In the genomic region with DNA sequence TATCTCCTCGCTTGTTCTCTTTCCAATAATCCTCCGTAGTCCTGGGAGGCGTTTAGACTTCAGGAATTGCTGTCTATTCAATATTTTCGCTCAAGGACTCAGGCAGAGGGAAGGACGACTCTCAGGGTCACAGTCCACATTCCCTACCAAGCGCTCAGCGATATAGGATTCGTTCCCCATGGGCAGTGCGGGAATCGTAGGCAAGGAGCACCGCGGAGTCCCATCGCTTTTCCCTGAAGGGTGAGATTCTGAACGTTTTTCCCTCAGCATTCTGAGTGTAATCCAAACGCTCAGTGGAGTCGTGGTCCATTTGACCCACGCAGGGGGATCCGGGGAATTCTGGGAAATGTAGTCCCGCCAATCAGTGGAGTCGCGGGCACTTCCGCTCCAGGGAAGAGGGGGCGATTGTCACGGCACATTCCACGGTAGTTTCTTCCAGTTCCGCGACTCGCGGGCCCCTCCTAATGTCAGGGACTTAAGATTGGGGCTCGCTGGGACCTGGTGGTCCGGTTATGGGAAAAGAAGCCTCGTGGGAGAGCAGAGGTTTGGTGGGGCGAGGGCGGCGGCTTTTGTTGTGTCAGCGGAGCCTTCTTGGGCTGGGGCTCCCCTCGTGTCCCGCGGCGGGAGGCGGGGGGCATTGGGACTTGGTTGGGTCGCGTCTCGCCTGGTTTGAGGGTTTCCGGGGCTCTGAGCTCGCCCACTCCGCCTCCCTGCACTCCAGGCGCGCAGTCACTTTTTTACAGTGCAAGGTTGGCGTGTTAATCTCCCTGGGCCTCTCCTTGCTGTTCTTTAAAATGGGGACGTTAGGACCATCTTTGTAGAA, we compare ENCODE assay signal across 8 cellular contexts. TPM values are rescaled to one million over a fixed set of nuclear protein-coding genes. Genes with fewer than 3 reads are reported as not detected.
DNase-seq lines count a peak whose midpoint lies in the region; ATAC-seq, FAIRE-seq and TF ChIP-seq lines count a peak whose summit lies in the region.

A gene (plus strand): TSS at position 364 of the 823 bp plus-strand sequence. CDS start 3,079 bp downstream, outside the sequence.

- H3K9me3 Mint-ChIP-seq in activated T-helper 2 cell treated with anti-CD3 and anti-CD28 coated beads, Interferon-gamma antibody, Interleukin-2, Interleukin-4, amounts not matched to agents 10 μg/mL and 5 μg/mL and 100 μg/mL, durations not matched to agents 14 hours and 24 hours and 36 hours: peaks cover 30% of the 10 kb centered on the region
- peaks cover 5 to 39% (median 15%) of the 10 kb centered on the region in 9 donors for H3K9me3 Mint-ChIP-seq in naive thymus-derived CD8-positive, alpha-beta T cell
- peaks cover 10% of the 10 kb centered on the region for H3K9me3 Mint-ChIP-seq in stimulated activated effector memory CD8-positive, alpha-beta T cell treated with anti-CD3 and anti-CD28 coated beads, Interleukin-12 subunit alpha, Interleukin-12 subunit beta, amount 100 ng/mL, for 72 hours

- FAIRE-seq in GM19239 (lab: Jason Lieb, UNC): peak; percentile 85

- POLR2A ChIA-PET in naive thymus-derived CD8-positive, alpha-beta T cell (lab: Charles Lee): interaction anchor here (1.5 kb wide), 1 partner anchor 24 kb away, joined by 8 read pairs; a partner anchor contains a TSS

- peak within 1 kb of the TSS; percentile 89 for H3K27ac Mint-ChIP-seq in activated T-helper 2 cell treated with anti-CD3 and anti-CD28 coated beads, Interferon-gamma antibody, Interleukin-2, Interleukin-4, amounts not matched to agents 10 μg/mL and 5 μg/mL and 100 μg/mL, durations not matched to agents 14 hours and 24 hours and 36 hours
- H3K27ac Mint-ChIP-seq in naive thymus-derived CD8-positive, alpha-beta T cell: peak within 1 kb of the TSS; percentile 64 to 95 (median 90)
- H3K27ac Mint-ChIP-seq in stimulated activated effector memory CD8-positive, alpha-beta T cell treated with anti-CD3 and anti-CD28 coated beads, Interleukin-12 subunit alpha, Interleukin-12 subunit beta, amount 100 ng/mL, for 72 hours: peak within 1 kb of the TSS; percentile 97

- H3K36me3 Mint-ChIP-seq in activated T-helper 2 cell treated with anti-CD3 and anti-CD28 coated beads, Interferon-gamma antibody, Interleukin-2, Interleukin-4, amounts not matched to agents 10 μg/mL and 5 μg/mL and 100 μg/mL, durations not matched to agents 14 hours and 24 hours and 36 hours (ENCODE audit: low read depth): peaks cover 35% of the 10 kb centered on the region
- peaks cover 26 to 35% (median 33%) of the 10 kb centered on the region in 3 donors for H3K36me3 Mint-ChIP-seq in naive thymus-derived CD8-positive, alpha-beta T cell
- H3K36me3 Mint-ChIP-seq in stimulated activated effector memory CD8-positive, alpha-beta T cell treated with anti-CD3 and anti-CD28 coated beads, Interleukin-12 subunit alpha, Interleukin-12 subunit beta, amount 100 ng/mL, for 72 hours: peaks cover 20% of the 10 kb centered on the region

- DNase-seq in AG10803 (ENCODE audit: low read depth): peak; percentile 81
- peak; percentile 71 for DNase-seq in GM19239 (ENCODE audit: insufficient read length, low spot score)
- peak; percentile 79 for DNase-seq in HT1080 (ENCODE audit: low read depth)
- DNase-seq in RPMI7951 (ENCODE audit: low read depth): peak; percentile 93
- DNase-seq in activated T-helper 2 cell treated with anti-CD3 and anti-CD28 coated beads, Interferon-gamma antibody, Interleukin-2, Interleukin-4, amounts not matched to agents 10 μg/mL and 5 μg/mL and 100 μg/mL, durations not matched to agents 14 hours and 24 hours and 36 hours (ENCODE audit: low spot score): peak; percentile 57
- DNase-seq in fibroblast of mammary gland (ENCODE audit: low read depth): peak; percentile 80
- DNase-seq in naive thymus-derived CD8-positive, alpha-beta T cell: peak; percentile 36 to 87 (median 63)
- peak; percentile 40 to 80 for DNase-seq in stimulated activated effector memory CD8-positive, alpha-beta T cell treated with anti-CD3 and anti-CD28 coated beads, Interleukin-12 subunit alpha, Interleukin-12 subunit beta, amount 100 ng/mL, for 72 hours (ENCODE audit: low spot score in 2 of 2)

- peak within 1 kb of the TSS; percentile 96 for H3K4me3 Mint-ChIP-seq in activated T-helper 2 cell treated with anti-CD3 and anti-CD28 coated beads, Interferon-gamma antibody, Interleukin-2, Interleukin-4, amounts not matched to agents 10 μg/mL and 5 μg/mL and 100 μg/mL, durations not matched to agents 14 hours and 24 hours and 36 hours (ENCODE audit: low read depth)
- peak within 1 kb of the TSS; percentile 93 to 97 (median 95) for H3K4me3 Mint-ChIP-seq in naive thymus-derived CD8-positive, alpha-beta T cell
- peak within 1 kb of the TSS; percentile 97 for H3K4me3 Mint-ChIP-seq in stimulated activated effector memory CD8-positive, alpha-beta T cell treated with anti-CD3 and anti-CD28 coated beads, Interleukin-12 subunit alpha, Interleukin-12 subunit beta, amount 100 ng/mL, for 72 hours

- intact Hi-C loops in activated T-helper 2 cell treated with anti-CD3 and anti-CD28 coated beads, Interferon-gamma antibody, Interleukin-2, Interleukin-4, amounts not matched to agents 10 μg/mL and 5 μg/mL and 100 μg/mL, durations not matched to agents 14 hours and 24 hours and 36 hours (cut with micrococcal nuclease): loop anchor here (2.0 kb wide), 1 partner anchor 23 kb away; a partner anchor contains a TSS

- H3K4me1 Mint-ChIP-seq in activated T-helper 2 cell treated with anti-CD3 and anti-CD28 coated beads, Interferon-gamma antibody, Interleukin-2, Interleukin-4, amounts not matched to agents 10 μg/mL and 5 μg/mL and 100 μg/mL, durations not matched to agents 14 hours and 24 hours and 36 hours (ENCODE audit: low read depth): peaks cover 14% of the 10 kb centered on the region
- peaks cover 6 to 29% (median 21%) of the 10 kb centered on the region in 4 donors for H3K4me1 Mint-ChIP-seq in naive thymus-derived CD8-positive, alpha-beta T cell
- peaks cover 14% of the 10 kb centered on the region for H3K4me1 Mint-ChIP-seq in stimulated activated effector memory CD8-positive, alpha-beta T cell treated with anti-CD3 and anti-CD28 coated beads, Interleukin-12 subunit alpha, Interleukin-12 subunit beta, amount 100 ng/mL, for 72 hours

- TF ChIP-seq CTCF in AG10803 (conservative IDR thresholded peaks at IDR 0.05; ENCODE audit: low read length): no peak; the same call in 1 of the 2 replicates
- no peak for TF ChIP-seq CTCF in fibroblast of mammary gland (conservative IDR thresholded peaks at IDR 0.05; ENCODE audit: control insufficient read depth, insufficient read depth, low read depth, low read length)

- peak; percentile 86 to 94 for ATAC-seq in naive thymus-derived CD8-positive, alpha-beta T cell
- peak; percentile 93 for ATAC-seq in stimulated activated effector memory CD8-positive, alpha-beta T cell treated with anti-CD3 and anti-CD28 coated beads, Interleukin-12 subunit alpha, Interleukin-12 subunit beta, amount 100 ng/mL, for 72 hours

- peak within 1 kb of the TSS; percentile 96 for H3K4me3 ChIP-seq in AG10803 (ENCODE audit: low read length)
- H3K4me3 ChIP-seq in fibroblast of mammary gland (ENCODE audit: control insufficient read depth, low read depth, low read length): peak within 1 kb of the TSS; percentile 88

- no peaks in the 10 kb centered on the region for H3K27me3 Mint-ChIP-seq in activated T-helper 2 cell treated with anti-CD3 and anti-CD28 coated beads, Interferon-gamma antibody, Interleukin-2, Interleukin-4, amounts not matched to agents 10 μg/mL and 5 μg/mL and 100 μg/mL, durations not matched to agents 14 hours and 24 hours and 36 hours (ENCODE audit: low read depth)
- no peaks in the 10 kb centered on the region for H3K27me3 Mint-ChIP-seq in naive thymus-derived CD8-positive, alpha-beta T cell

RNA-seq across cellular contexts. Expression of the gene that starts here (rescaled TPM):
- 6.7 and 8.1 TPM in 2 replicates for total RNA-seq in HT1080 (2014; rRNA removed; shearing (Covaris generic))
- 4.8 TPM in 2 replicates for polyA plus RNA-seq in HT1080 (2015; cell fraction: cytosol; rRNA removed)
- polyA plus RNA-seq in HT1080 (2015; cell fraction: nucleus; rRNA removed): 20.0 TPM in 2 replicates
- total RNA-seq in RPMI7951 (2014; rRNA removed; shearing (Covaris generic)): 6.7 and 7.0 TPM in 2 replicates
- total RNA-seq in activated T-helper 2 cell treated with anti-CD3 and anti-CD28 coated beads, Interferon-gamma antibody, Interleukin-2, Interleukin-4, amounts not matched to agents 10 μg/mL and 5 μg/mL and 100 μg/mL, durations not matched to agents 14 hours and 24 hours and 36 hours: 10.3 and 11.6 TPM in 2 replicates
- total RNA-seq in naive thymus-derived CD8-positive, alpha-beta T cell: 10 to 100 TPM; 20.8 to 22.7 TPM
- polyA plus RNA-seq in naive thymus-derived CD8-positive, alpha-beta T cell: 1 to 10 TPM; 3.9 to 6.2 (median 4.8) TPM

Comparison
In these comparisons a context has a peak if more than half of its experiments do, and no peak if none do; other contexts are left out.
1. Peak in every context shown above with its lines: DNase-seq, ATAC-seq and H3K4me3 ChIP-seq.